ENCODE assay signal across 19 cellular contexts in genomic region chr1:67777532-67777931, GRCh38. TPM values are rescaled to one million over a fixed set of nuclear protein-coding genes. Genes with fewer than 3 reads are reported as not detected.
DNase-seq lines count a peak whose midpoint lies in the region; ATAC-seq and TF ChIP-seq lines count a peak whose summit lies in the region.
"Had no signal": no experiment of that assay in that cellular context is flagged by ENCODE, and none has a peak within 500 bp of the region (broad histone marks: within the 10 kb centered on the region; RNA-seq: fewer than 3 reads in every experiment).

No MANE protein-coding gene starts in this region.

- ATAC-seq in heart left ventricle (no peak), HG03025 (IDR thresholded peaks at IDR 0.05; ENCODE audit: low FRiP score, unreplicated experiment) (no peak)
- no peak for ATAC-seq in effector memory CD8-positive, alpha-beta T cell (replicated peaks)
- ATAC-seq: HepG2, Panc1 had no signal

- TF ChIP-seq CTCF in right atrium auricular region (IDR thresholded peaks at IDR 0.05) (no peak), heart left ventricle (IDR thresholded peaks at IDR 0.05) (no peak), osteocyte (IDR thresholded peaks at IDR 0.05) (no peak), tibial artery (IDR thresholded peaks at IDR 0.05) (no peak), A673 (conservative IDR thresholded peaks at IDR 0.05; ENCODE audit: low read depth, low read length) (no peak)

- H3K27ac ChIP-seq in right atrium auricular region (peak overlapping the region; percentile 22 to 37), heart left ventricle (peak overlapping the region in 5 of 12 donors; percentile 24 to 46 (median 32)), tibial artery (peak overlapping the region; percentile 71 to 86), A673 (ENCODE audit: low read depth, low read length, poor library complexity, severe bottlenecking) (no peak overlapping the region)

- DNase-seq in right atrium auricular region (ENCODE audit: low spot score) (no peak), heart left ventricle (no peak), osteocyte (ENCODE audit: extremely low spot score, unreplicated experiment) (no peak), tibial artery (no peak), A673 (ENCODE audit: low spot score) (no peak)
- DNase-seq in activated naive CD4-positive, alpha-beta T cell treated with anti-CD3 and anti-CD28 coated beads, Interleukin-2, amount 10 ng/mL, durations not matched to agents 7 days and 5 days: no peak
- no peak for DNase-seq in effector memory CD8-positive, alpha-beta T cell
- DNase-seq: 8988T; CD4-positive, alpha-beta memory T cell; DMS79; H7; KG1; NCI-H1436; NCI-H2029; NCI-H2171; NCI-H748 treated with DMSO at 0.1 percent for 48 hours had no signal

- H3K4me3 ChIP-seq in right atrium auricular region (no peak overlapping the region), heart left ventricle (no peak overlapping the region), tibial artery (peak overlapping the region in 1 of 2 donors; percentile 12), A673 (ENCODE audit: low read depth, low read length, poor library complexity, severe bottlenecking) (no peak overlapping the region)

- peaks cover 22% of the 10 kb centered on the region for H3K36me3 Mint-ChIP-seq in osteocyte (ENCODE audit: unreplicated experiment)
- H3K36me3 Mint-ChIP-seq in activated naive CD4-positive, alpha-beta T cell treated with anti-CD3 and anti-CD28 coated beads, Interleukin-2, amount 10 ng/mL, durations not matched to agents 7 days and 5 days: no peaks in the 10 kb centered on the region
- no peaks in the 10 kb centered on the region for H3K36me3 Mint-ChIP-seq in effector memory CD8-positive, alpha-beta T cell (ENCODE audit: insufficient read depth)
- H3K36me3 Mint-ChIP-seq: CD4-positive, alpha-beta memory T cell had no signal

- peaks cover 0 to 2% of the 10 kb centered on the region in 2 donors for H3K4me1 ChIP-seq in right atrium auricular region
- H3K4me1 ChIP-seq in heart left ventricle: peaks cover 0 to 19% (median 0%) of the 10 kb centered on the region in 12 donors
- peaks cover 0 to 65% (median 19%) of the 10 kb centered on the region in 4 donors for H3K4me1 ChIP-seq in tibial artery
- no peaks in the 10 kb centered on the region for H3K4me1 ChIP-seq in A673 (ENCODE audit: insufficient read depth, low read length, poor library complexity, severe bottlenecking)

- H3K27me3 Mint-ChIP-seq in osteocyte (ENCODE audit: unreplicated experiment): no peaks in the 10 kb centered on the region
- H3K27me3 Mint-ChIP-seq in activated naive CD4-positive, alpha-beta T cell treated with anti-CD3 and anti-CD28 coated beads, Interleukin-2, amount 10 ng/mL, durations not matched to agents 7 days and 5 days: peaks cover 17% of the 10 kb centered on the region
- H3K27me3 Mint-ChIP-seq in effector memory CD8-positive, alpha-beta T cell: peaks cover 24 to 27% of the 10 kb centered on the region in 2 donors

- H3K27ac Mint-ChIP-seq in osteocyte (ENCODE audit: unreplicated experiment): peak overlapping the region; percentile 96
- H3K27ac Mint-ChIP-seq in activated naive CD4-positive, alpha-beta T cell treated with anti-CD3 and anti-CD28 coated beads, Interleukin-2, amount 10 ng/mL, durations not matched to agents 7 days and 5 days: no peak overlapping the region
- H3K27ac Mint-ChIP-seq in effector memory CD8-positive, alpha-beta T cell: no peak overlapping the region
- H3K27ac Mint-ChIP-seq: CD4-positive, alpha-beta memory T cell had no signal

- H3K27me3 ChIP-seq in right atrium auricular region: no peaks in the 10 kb centered on the region
- H3K27me3 ChIP-seq in heart left ventricle: no peaks in the 10 kb centered on the region
- H3K27me3 ChIP-seq in tibial artery: no peaks in the 10 kb centered on the region
- no peaks in the 10 kb centered on the region for H3K27me3 ChIP-seq in A673 (replicated peaks; ENCODE audit: insufficient read depth, low read depth, low read length, poor library complexity)

- CTCF ChIA-PET in activated naive CD4-positive, alpha-beta T cell treated with anti-CD3 and anti-CD28 coated beads, Interleukin-2, amount 10 ng/mL, durations not matched to agents 7 days and 5 days (lab: Charles Lee): no interaction called here
- CTCF ChIA-PET in A673 (lab: Charles Lee): no interaction called here

- H3K4me3 Mint-ChIP-seq in osteocyte (ENCODE audit: unreplicated experiment): peak overlapping the region; percentile 40
- H3K4me3 Mint-ChIP-seq in activated naive CD4-positive, alpha-beta T cell treated with anti-CD3 and anti-CD28 coated beads, Interleukin-2, amount 10 ng/mL, durations not matched to agents 7 days and 5 days: no peak overlapping the region
- H3K4me3 Mint-ChIP-seq in effector memory CD8-positive, alpha-beta T cell: no peak overlapping the region
- H3K4me3 Mint-ChIP-seq: CD4-positive, alpha-beta memory T cell had no signal

- POLR2A ChIA-PET in A673 (lab: Charles Lee; ENCODE audit: low non-redundant PET): no interaction called here

- H3K9me3 ChIP-seq in right atrium auricular region: no peaks in the 10 kb centered on the region
- no peaks in the 10 kb centered on the region for H3K9me3 ChIP-seq in heart left ventricle
- H3K9me3 ChIP-seq in tibial artery: no peaks in the 10 kb centered on the region
- no peaks in the 10 kb centered on the region for H3K9me3 ChIP-seq in A673 (ENCODE audit: low read depth, low read length, poor library complexity, severe bottlenecking)

- peaks cover 24% of the 10 kb centered on the region for H3K4me1 Mint-ChIP-seq in osteocyte (ENCODE audit: unreplicated experiment)
- no peaks in the 10 kb centered on the region for H3K4me1 Mint-ChIP-seq in activated naive CD4-positive, alpha-beta T cell treated with anti-CD3 and anti-CD28 coated beads, Interleukin-2, amount 10 ng/mL, durations not matched to agents 7 days and 5 days
- H3K4me1 Mint-ChIP-seq in effector memory CD8-positive, alpha-beta T cell (ENCODE audit: low read depth in 2 of 2): no peaks in the 10 kb centered on the region
- H3K4me1 Mint-ChIP-seq: CD4-positive, alpha-beta memory T cell had no signal

- H3K9me3 Mint-ChIP-seq in osteocyte (ENCODE audit: unreplicated experiment): no peaks in the 10 kb centered on the region
- no peaks in the 10 kb centered on the region for H3K9me3 Mint-ChIP-seq in activated naive CD4-positive, alpha-beta T cell treated with anti-CD3 and anti-CD28 coated beads, Interleukin-2, amount 10 ng/mL, durations not matched to agents 7 days and 5 days
- H3K9me3 Mint-ChIP-seq in effector memory CD8-positive, alpha-beta T cell: no peaks in the 10 kb centered on the region

- 51 to 74% (median 69%) methylated on average over 4 of the region's 4 CpGs for WGBS in heart left ventricle, 4 donors

- no peaks in the 10 kb centered on the region for H3K36me3 ChIP-seq in right atrium auricular region
- peaks cover 0 to 8% (median 0%) of the 10 kb centered on the region in 9 donors for H3K36me3 ChIP-seq in heart left ventricle
- peaks cover 0 to 21% (median 6%) of the 10 kb centered on the region in 3 donors for H3K36me3 ChIP-seq in tibial artery
- no peaks in the 10 kb centered on the region for H3K36me3 ChIP-seq in A673 (ENCODE audit: insufficient read depth, low read length, poor library complexity, severe bottlenecking)

- no TSS peak for BruUV-seq in A673 (replicated peaks; lab: Mats Ljungman, UMichigan)

- intact Hi-C loops in heart left ventricle (cut with DNase I): loop anchor here in 2 of 10 donors (5.0 to 10.0 kb wide), 3 partner anchors 65 to 577 kb away; no protein-coding TSS in a partner anchor
- intact Hi-C loops in tibial artery (cut with DNase I; ENCODE audit: low total_unique reads): loop anchor here (5.0 kb wide), 1 partner anchor 65 kb away; no protein-coding TSS in a partner anchor
- intact Hi-C loops in A673 (cut with micrococcal nuclease; ENCODE audit: unreplicated experiment): no loop called here

- TF ChIP-seq POLR2A in heart left ventricle (IDR thresholded peaks at IDR 0.05): no peak

RNA-seq across cellular contexts. Expression of gene GNG12, which starts 55.7 kb away (rescaled TPM):
- total RNA-seq in right atrium auricular region (10 to 100 TPM; 29.1 to 45.4 TPM), heart left ventricle (10 to 100 TPM; 27.2 to 80.2 (median 44.6) TPM), osteocyte (99.7 and 100 TPM in 2 replicates), A673 (2021) (48.1 and 54.8 TPM in 2 replicates)
- 10 to 100 TPM in 1 of 2 donors, 1 to 10 TPM in 1; 7.7 to 47.3 TPM for polyA plus RNA-seq in heart left ventricle
- total RNA-seq: CD4-positive, alpha-beta memory T cell had no signal
- polyA plus RNA-seq: CD4-positive, alpha-beta memory T cell had no signal
